In the genomic region with DNA sequence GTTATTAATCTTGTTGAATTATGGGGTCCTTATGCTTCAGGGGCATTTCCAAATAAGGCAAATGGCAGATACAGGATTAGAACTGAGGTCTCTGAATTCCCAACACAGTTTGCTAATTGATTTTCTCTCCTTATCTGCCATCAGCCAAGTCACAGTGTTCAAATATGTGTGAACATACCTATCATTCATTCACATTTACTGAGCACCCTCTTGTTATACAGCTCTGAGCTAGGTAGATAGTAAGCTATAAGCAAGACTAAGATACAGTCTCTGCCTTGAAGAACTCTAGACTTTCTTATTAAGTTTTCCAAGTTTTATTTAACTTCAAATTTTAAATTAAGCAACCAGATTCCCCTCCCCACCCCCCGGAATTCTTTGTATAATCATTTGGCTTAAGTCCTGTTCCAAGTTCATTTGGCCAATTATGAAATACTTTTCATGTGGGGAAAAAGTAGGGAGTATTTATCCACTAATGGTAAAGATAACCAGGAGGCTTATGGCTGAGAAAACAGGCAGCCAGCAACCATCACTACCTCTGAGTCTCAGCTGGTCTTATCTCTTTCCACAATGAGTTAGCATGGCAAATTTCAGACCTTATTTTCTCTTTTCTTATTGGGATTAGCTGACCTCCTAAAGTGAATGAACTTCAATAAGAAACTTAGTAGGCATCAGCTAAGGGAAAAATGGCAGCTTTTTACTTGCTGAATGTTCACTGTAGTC, we compare ENCODE assay signal across 24 cellular contexts.
"Had no signal": no experiment of that assay in that cellular context is flagged by ENCODE, and none has a peak within 500 bp of the region (broad histone marks: within the 10 kb centered on the region; RNA-seq: fewer than 3 reads in every experiment).

No MANE protein-coding gene starts in this region.

- H3K27ac Mint-ChIP-seq: activated CD4-positive, alpha-beta memory T cell treated with anti-CD3 and anti-CD28 coated beads, Interleukin-2, amount 10 ng/mL, durations not matched to agents 7 days and 5 days; activated naive CD4-positive, alpha-beta T cell treated with anti-CD3 and anti-CD28 coated beads, Interleukin-2, amount 10 ng/mL, durations not matched to agents 7 days and 5 days; activated T-cell treated with anti-CD3 and anti-CD28 coated beads, Interleukin-2, amount 50 U/mL, for 72 hours; brain; T-helper 2 cell treated with Interferon-gamma antibody and Interleukin-4, amounts not matched to agents 5 μg/mL and 100 μg/mL, for 36 hours had no signal

- H3K9me3 ChIP-seq: spleen, thoracic aorta, upper lobe of left lung had no signal

- H3K4me3 ChIP-seq: spleen, thoracic aorta, upper lobe of left lung had no signal

- DNase-seq: activated CD4-positive, alpha-beta memory T cell treated with anti-CD3 and anti-CD28 coated beads, Interleukin-2, amount 10 ng/mL, durations not matched to agents 7 days and 5 days; activated CD4-positive, alpha-beta T cell treated with anti-CD3 and anti-CD28 coated beads for 4 hours; activated CD4-positive, CD25-positive, alpha-beta regulatory T cell; activated effector memory CD4-positive, alpha-beta T cell treated with anti-CD3 and anti-CD28 coated beads, Interleukin-2, amount 50 U/mL, for 16 hours; activated naive CD4-positive, alpha-beta T cell treated with anti-CD3 and anti-CD28 coated beads, Interleukin-2, amount 10 ng/mL, durations not matched to agents 7 days and 5 days; activated T-cell treated with anti-CD3 and anti-CD28 coated beads, Interleukin-2, amount 50 U/mL, for 72 hours; aorta; central memory CD4-positive, alpha-beta T cell; dermis blood vessel endothelial cell; effector CD8-positive, alpha-beta T cell; hippocampal formation; kidney glomerular epithelial cell; mesenchymal stem cell; naive B cell; occipital lobe; posterior cingulate gyrus; spleen; stimulated activated CD4-positive, alpha-beta T cell treated with anti-CD3 and anti-CD28 coated beads, Interleukin-4, amount 100 ng/mL, for 1 hour; stimulated activated naive CD4-positive, alpha-beta T cell; T-cell; upper lobe of left lung had no signal

- H3K4me1 ChIP-seq: upper lobe of left lung had no signal

- H3K27ac ChIP-seq: spleen, thoracic aorta had no signal

- H3K4me1 Mint-ChIP-seq: brain, naive B cell had no signal

- H3K4me3 Mint-ChIP-seq: activated CD4-positive, alpha-beta memory T cell treated with anti-CD3 and anti-CD28 coated beads, Interleukin-2, amount 10 ng/mL, durations not matched to agents 7 days and 5 days; activated naive CD4-positive, alpha-beta T cell treated with anti-CD3 and anti-CD28 coated beads, Interleukin-2, amount 10 ng/mL, durations not matched to agents 7 days and 5 days; activated T-cell treated with anti-CD3 and anti-CD28 coated beads, Interleukin-2, amount 50 U/mL, for 72 hours; brain; naive B cell; T-cell; T-helper 2 cell treated with Interferon-gamma antibody and Interleukin-4, amounts not matched to agents 5 μg/mL and 100 μg/mL, for 36 hours had no signal

- ATAC-seq: activated T-cell treated with anti-CD3 and anti-CD28 coated beads, Interleukin-2, amount 50 U/mL, for 72 hours; T-cell had no signal

- H3K27me3 ChIP-seq: spleen, upper lobe of left lung had no signal

- H3K36me3 ChIP-seq: thoracic aorta had no signal

- H3K9me3 Mint-ChIP-seq: activated CD4-positive, alpha-beta memory T cell treated with anti-CD3 and anti-CD28 coated beads, Interleukin-2, amount 10 ng/mL, durations not matched to agents 7 days and 5 days; activated naive CD4-positive, alpha-beta T cell treated with anti-CD3 and anti-CD28 coated beads, Interleukin-2, amount 10 ng/mL, durations not matched to agents 7 days and 5 days; activated T-cell treated with anti-CD3 and anti-CD28 coated beads, Interleukin-2, amount 50 U/mL, for 72 hours; brain; naive B cell; T-cell; T-helper 2 cell treated with Interferon-gamma antibody and Interleukin-4, amounts not matched to agents 5 μg/mL and 100 μg/mL, for 36 hours had no signal

- H3K27me3 Mint-ChIP-seq: activated CD4-positive, alpha-beta memory T cell treated with anti-CD3 and anti-CD28 coated beads, Interleukin-2, amount 10 ng/mL, durations not matched to agents 7 days and 5 days; activated naive CD4-positive, alpha-beta T cell treated with anti-CD3 and anti-CD28 coated beads, Interleukin-2, amount 10 ng/mL, durations not matched to agents 7 days and 5 days; brain; naive B cell; T-cell had no signal
